Comparison of ENCODE assay signal across 11 cellular contexts in the genomic region with DNA sequence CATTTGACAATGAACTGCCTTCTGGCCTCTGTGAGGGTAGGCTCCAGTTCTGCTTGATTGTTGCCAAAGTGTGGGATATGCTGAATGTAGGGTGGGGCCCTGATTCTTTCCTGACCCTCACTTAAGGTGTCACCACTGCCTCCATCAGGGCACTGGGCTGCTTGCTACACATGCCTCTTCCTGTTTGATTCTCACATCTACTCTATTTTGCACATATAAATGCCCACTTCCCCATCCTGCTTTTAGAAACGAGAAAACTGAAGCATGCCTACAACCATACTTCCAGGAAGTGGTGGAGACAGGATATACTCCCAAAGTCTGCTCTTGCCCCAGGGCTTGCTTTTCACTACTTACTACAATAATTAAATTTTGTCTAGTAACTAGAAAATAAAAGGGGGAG.
DNase-seq lines count a peak whose midpoint lies in the region; ATAC-seq lines count a peak whose summit lies in the region.
"Had no signal": no experiment of that assay in that cellular context is flagged by ENCODE, and none has a peak within 500 bp of the region (broad histone marks: within the 10 kb centered on the region; RNA-seq: fewer than 3 reads in every experiment).

No MANE protein-coding gene starts in this region.

- no peak for ATAC-seq in stimulated activated naive CD8-positive, alpha-beta T cell treated with anti-CD3 and anti-CD28 coated beads, Interleukin-15, Interleukin-2, amounts not matched to agents 100 U/mL and 50 U/mL, for 24 hours
- ATAC-seq in effector memory CD8-positive, alpha-beta T cell (replicated peaks), result peak; percentile 64
- ATAC-seq in HG03135 (IDR thresholded peaks at IDR 0.05; ENCODE audit: unreplicated experiment) (no peak), HG03457 (IDR thresholded peaks at IDR 0.05; ENCODE audit: unreplicated experiment) (no peak), GM18873 (IDR thresholded peaks at IDR 0.05; ENCODE audit: low FRiP score, unreplicated experiment) (no peak)

- peaks cover 19% of the 10 kb centered on the region for H3K36me3 Mint-ChIP-seq in stimulated activated naive CD8-positive, alpha-beta T cell treated with anti-CD3 and anti-CD28 coated beads, Interleukin-15, Interleukin-2, amounts not matched to agents 100 ng/mL and 50 ng/mL, for 24 hours (ENCODE audit: low read depth)
- H3K36me3 Mint-ChIP-seq in effector memory CD8-positive, alpha-beta T cell (ENCODE audit: insufficient read depth), result peaks cover 8% of the 10 kb centered on the region

- H3K27ac Mint-ChIP-seq in stimulated activated naive CD8-positive, alpha-beta T cell treated with anti-CD3 and anti-CD28 coated beads, Interleukin-15, Interleukin-2, amounts not matched to agents 100 ng/mL and 50 ng/mL, for 24 hours, result peak overlapping the region; percentile 49
- H3K27ac Mint-ChIP-seq in effector memory CD8-positive, alpha-beta T cell, result peak overlapping the region; percentile 80 to 85

- peaks cover 80% of the 10 kb centered on the region for H3K4me1 Mint-ChIP-seq in stimulated activated naive CD8-positive, alpha-beta T cell treated with anti-CD3 and anti-CD28 coated beads, Interleukin-15, Interleukin-2, amounts not matched to agents 100 ng/mL and 50 ng/mL, for 24 hours (ENCODE audit: low read depth)
- peaks cover 44 to 79% of the 10 kb centered on the region in 2 donors for H3K4me1 Mint-ChIP-seq in effector memory CD8-positive, alpha-beta T cell (ENCODE audit: low read depth in 2 of 2)

- H3K9me3 Mint-ChIP-seq in stimulated activated naive CD8-positive, alpha-beta T cell treated with anti-CD3 and anti-CD28 coated beads, Interleukin-15, Interleukin-2, amounts not matched to agents 100 ng/mL and 50 ng/mL, for 24 hours, result no peaks in the 10 kb centered on the region
- H3K9me3 Mint-ChIP-seq in effector memory CD8-positive, alpha-beta T cell, result no peaks in the 10 kb centered on the region

- no peak for DNase-seq in stimulated activated naive CD8-positive, alpha-beta T cell treated with anti-CD3 and anti-CD28 coated beads, Interleukin-15, Interleukin-2, amounts not matched to agents 100 U/mL and 50 U/mL, for 24 hours
- peak; percentile 39 for DNase-seq in OCI-M1 (lab: John Stamatoyannopoulos, UW)
- peak in 1 of 3 experiments; percentile 12 for DNase-seq in effector memory CD8-positive, alpha-beta T cell
- no peak for DNase-seq in kidney tubule cell (ENCODE audit: low spot score)
- DNase-seq: activated naive CD4-positive, alpha-beta T cell treated with Interleukin-2 at 50 U/mL for 16 hours; islet precursor cell; NCI-H1092 had no signal

- H3K27me3 Mint-ChIP-seq in stimulated activated naive CD8-positive, alpha-beta T cell treated with anti-CD3 and anti-CD28 coated beads, Interleukin-15, Interleukin-2, amounts not matched to agents 100 ng/mL and 50 ng/mL, for 24 hours, result no peaks in the 10 kb centered on the region
- H3K27me3 Mint-ChIP-seq in effector memory CD8-positive, alpha-beta T cell, result no peaks in the 10 kb centered on the region

- no peak overlapping the region for H3K4me3 Mint-ChIP-seq in stimulated activated naive CD8-positive, alpha-beta T cell treated with anti-CD3 and anti-CD28 coated beads, Interleukin-15, Interleukin-2, amounts not matched to agents 100 ng/mL and 50 ng/mL, for 24 hours
- H3K4me3 Mint-ChIP-seq in effector memory CD8-positive, alpha-beta T cell, result peak overlapping the region; percentile 15 to 54
